Comparison of ENCODE assay signal across 10 cellular contexts in genomic region chr17:69071233-69071586, GRCh38. TPM values are rescaled to one million over a fixed set of nuclear protein-coding genes. Genes with fewer than 3 reads are reported as not detected.
DNase-seq lines count a peak whose midpoint lies in the region; ATAC-seq, FAIRE-seq and TF ChIP-seq lines count a peak whose summit lies in the region.
"Not testable (repeated sequence)": the region's sequence is repeated elsewhere in the genome, so short reads cannot be mapped to it uniquely, and the experiment has no call there.
"Had no signal": no experiment of that assay in that cellular context is flagged by ENCODE, and none has a peak within 500 bp of the region (broad histone marks: within the 10 kb centered on the region; RNA-seq: fewer than 3 reads in every experiment).

No MANE protein-coding gene starts in this region.

- TF ChIP-seq POLR2A in HepG2 (IDR thresholded peaks at IDR 0.05; ENCODE audit: insufficient read depth in 1 of 2, low read depth in 2 of 2, low read length in 2 of 2): not testable (repeated sequence)

- not testable (repeated sequence) for H3K79me2 ChIP-seq in HepG2 (ENCODE audit: insufficient read depth, low read length); neural progenitor cell (ENCODE audit: low read depth)

- not testable (repeated sequence) for TF ChIP-seq RAD21 in HepG2 (CRISPR knock-in tag; IDR thresholded peaks at IDR 0.05)

- not testable (repeated sequence) for H4K20me1 ChIP-seq in BLaER1; HepG2 (ENCODE audit: insufficient read depth, low read length); neural progenitor cell (ENCODE audit: low read depth)

- not testable (repeated sequence) for H3K27ac ChIP-seq in BLaER1; HepG2 (ENCODE audit: extremely low read length, insufficient read depth, low read length); neural progenitor cell

- not testable (repeated sequence) for H3K4me3 Mint-ChIP-seq in activated CD4-positive, alpha-beta memory T cell treated with anti-CD3 and anti-CD28 coated beads, Interleukin-2, amount 10 ng/mL, durations not matched to agents 7 days and 5 days; central memory CD8-positive, alpha-beta T cell; neural progenitor cell

- not testable (repeated sequence) for BruUV-seq in HepG2 (replicated peaks; lab: Mats Ljungman, UMichigan)

- not testable (repeated sequence) for H3K9me3 Mint-ChIP-seq in activated CD4-positive, alpha-beta memory T cell treated with anti-CD3 and anti-CD28 coated beads, Interleukin-2, amount 10 ng/mL, durations not matched to agents 7 days and 5 days
- peaks cover 25% of the 10 kb centered on the region for H3K9me3 Mint-ChIP-seq in central memory CD8-positive, alpha-beta T cell
- H3K9me3 Mint-ChIP-seq in neural progenitor cell: peaks cover 14% of the 10 kb centered on the region

- not testable (repeated sequence) for ATAC-seq in central memory CD8-positive, alpha-beta T cell (replicated peaks; ENCODE audit: extremely low read depth, poor library complexity, severe bottlenecking); HepG2

- in situ Hi-C loops in HepG2 (cut with HindIII; ENCODE audit: extremely low pct_ligation_motif_present, low pct_unique_long_range_greater_than_20kb): loop anchor here (25.0 kb wide), 1 partner anchor 284 kb away; no protein-coding TSS in a partner anchor

- not testable (repeated sequence) for H3F3A ChIP-seq in neural progenitor cell (ENCODE audit: low read depth)

- CTCF ChIA-PET in activated CD4-positive, alpha-beta memory T cell treated with anti-CD3 and anti-CD28 coated beads, Interleukin-2, amount 10 ng/mL, durations not matched to agents 7 days and 5 days (lab: Charles Lee): interaction anchor here (1.0 to 1.4 kb wide), 2 partner anchors 10 to 12 kb away, joined by 3 read pairs; no protein-coding TSS in a partner anchor
- CTCF ChIA-PET in HepG2 (lab: Yijun Ruan, JAX; ENCODE audit: low intra/inter-chr PET ratio, low total read pairs): not testable (repeated sequence)

- H3K4me3 ChIP-seq in BLaER1; HepG2 (replicated peaks in 1 of 3; ENCODE audit: insufficient read depth in 1 of 3, low read depth in 2 of 3, low read length in 3 of 3); neural progenitor cell: not testable (repeated sequence)

- DNase-seq in DMS53 (lab: John Stamatoyannopoulos, UW) (peak; percentile 28), NCI-H748 treated with DMSO at 0.1 percent for 48 hours (lab: John Stamatoyannopoulos, UW) (peak; percentile 42)
- not testable (repeated sequence) for DNase-seq in activated CD4-positive, alpha-beta memory T cell treated with anti-CD3 and anti-CD28 coated beads, Interleukin-2, amount 10 ng/mL, durations not matched to agents 7 days and 5 days; central memory CD8-positive, alpha-beta T cell (ENCODE audit: low spot score in 2 of 2); HepG2 (ENCODE audit: low spot score); neural progenitor cell (ENCODE audit: low spot score)

- not testable (repeated sequence) for H3K9ac ChIP-seq in BLaER1; HepG2 (ENCODE audit: insufficient read depth, low read depth, low read length); neural progenitor cell

- intact Hi-C loops in HepG2 (cut with micrococcal nuclease; ENCODE audit: unreplicated experiment): loop anchor here (5.0 kb wide), 1 partner anchor 299 kb away; no protein-coding TSS in a partner anchor

- not testable (repeated sequence) for H3K9me3 ChIP-seq in BLaER1; HepG2 (ENCODE audit: low read length); neural progenitor cell (ENCODE audit: low read depth)

- H3K4me1 ChIP-seq in BLaER1 (peaks cover 32% of the 10 kb centered on the region), HepG2 (ENCODE audit: insufficient read depth, low read length) (peaks cover 64% of the 10 kb centered on the region)
- not testable (repeated sequence) for H3K4me1 ChIP-seq in neural progenitor cell

- POLR2A ChIA-PET in activated CD4-positive, alpha-beta memory T cell treated with anti-CD3 and anti-CD28 coated beads, Interleukin-2, amount 10 ng/mL, durations not matched to agents 7 days and 5 days (lab: Charles Lee): not testable (repeated sequence)
- POLR2A ChIA-PET in HepG2 (lab: Yijun Ruan, JAX): interaction anchor here (1.1 to 2.9 kb wide), 2 partner anchors 21 to 24 kb away, joined by 4 to 12 read pairs; no protein-coding TSS in a partner anchor

- peak overlapping the region; percentile 43 for H3K4me2 ChIP-seq in BLaER1
- H3K4me2 ChIP-seq in HepG2 (ENCODE audit: low read depth, low read length); neural progenitor cell: not testable (repeated sequence)

- 91% methylated on average over 4 of the region's 4 CpGs for WGBS in HepG2 (ENCODE audit: low lambda C conversion rate)

- TF ChIP-seq CTCF in HepG2 (CRISPR knock-in tag; IDR thresholded peaks at IDR 0.05); neural progenitor cell (IDR thresholded peaks at IDR 0.05): not testable (repeated sequence)

- peak overlapping the region; percentile 72 for H3K27ac Mint-ChIP-seq in activated CD4-positive, alpha-beta memory T cell treated with anti-CD3 and anti-CD28 coated beads, Interleukin-2, amount 10 ng/mL, durations not matched to agents 7 days and 5 days
- peak overlapping the region; percentile 61 for H3K27ac Mint-ChIP-seq in central memory CD8-positive, alpha-beta T cell (ENCODE audit: low read depth)
- H3K27ac Mint-ChIP-seq in neural progenitor cell: peak overlapping the region; percentile 54

- H3K36me3 Mint-ChIP-seq in activated CD4-positive, alpha-beta memory T cell treated with anti-CD3 and anti-CD28 coated beads, Interleukin-2, amount 10 ng/mL, durations not matched to agents 7 days and 5 days (ENCODE audit: low read depth); central memory CD8-positive, alpha-beta T cell (ENCODE audit: insufficient read depth); neural progenitor cell: not testable (repeated sequence)

- FAIRE-seq in HepG2 (lab: Jason Lieb, UNC): not testable (repeated sequence)

- TF ChIP-seq EP300 in HepG2 (IDR thresholded peaks at IDR 0.05; ENCODE audit: low read depth in 2 of 2, low read length in 2 of 2); HepG2 (CRISPR knock-in tag; IDR thresholded peaks at IDR 0.05; ENCODE audit: borderline replicate concordance): not testable (repeated sequence)

- not testable (repeated sequence) for H2AFZ ChIP-seq in HepG2 (ENCODE audit: low read length)
- H2AFZ ChIP-seq in neural progenitor cell (replicated peaks): peak overlapping the region; percentile 82

- not testable (repeated sequence) for H3K27me3 Mint-ChIP-seq in activated CD4-positive, alpha-beta memory T cell treated with anti-CD3 and anti-CD28 coated beads, Interleukin-2, amount 10 ng/mL, durations not matched to agents 7 days and 5 days; central memory CD8-positive, alpha-beta T cell; neural progenitor cell (ENCODE audit: insufficient read depth, low read depth)

- H3K27me3 ChIP-seq in BLaER1; HepG2 (ENCODE audit: control insufficient read depth in 1 of 2, insufficient read depth in 2 of 2, low read length in 2 of 2); neural progenitor cell: not testable (repeated sequence)

- peaks cover 25% of the 10 kb centered on the region for H3K4me1 Mint-ChIP-seq in activated CD4-positive, alpha-beta memory T cell treated with anti-CD3 and anti-CD28 coated beads, Interleukin-2, amount 10 ng/mL, durations not matched to agents 7 days and 5 days
- H3K4me1 Mint-ChIP-seq in central memory CD8-positive, alpha-beta T cell: not testable (repeated sequence)
- H3K4me1 Mint-ChIP-seq in neural progenitor cell: peaks cover 14% of the 10 kb centered on the region

- not testable (repeated sequence) for H3K36me3 ChIP-seq in BLaER1; HepG2 (replicated peaks in 1 of 2; ENCODE audit: control insufficient read depth in 1 of 2, insufficient read depth in 2 of 2, low read length in 2 of 2); neural progenitor cell

RNA-seq across cellular contexts. Expression of gene ABCA9, which starts 10.5 kb away (rescaled TPM):
- under 1 TPM in 1 of 2 experiments, not detected in 1; 0.05 TPM for total RNA-seq in activated CD4-positive, alpha-beta memory T cell treated with anti-CD3 and anti-CD28 coated beads, Interleukin-2, amount 10 ng/mL, durations not matched to agents 7 days and 5 days
- total RNA-seq in HepG2 (2016; rRNA removed; fragmentation: Illumina TruSeq; extraction: Trizol): 0.04 TPM in 1 of 2 replicates, not detected in the other
- total RNA-seq in HepG2 (2016; cell fraction: cytosol; rRNA removed; fragmentation: Illumina TruSeq; extraction: Trizol; ENCODE audit: low read depth): not detected in 2 replicates
- total RNA-seq in HepG2 (2016; cell fraction: insoluble cytoplasmic fraction; rRNA removed; fragmentation: Illumina TruSeq; extraction: Trizol): not detected in 2 replicates
- total RNA-seq in HepG2 (2016; cell fraction: membrane; rRNA removed; fragmentation: Illumina TruSeq; extraction: Trizol): not detected in 2 replicates
- total RNA-seq in HepG2 (2016; cell fraction: nucleus; rRNA removed; fragmentation: Illumina TruSeq; extraction: Trizol): 0.19 TPM in 1 of 2 replicates, not detected in the other
- polyA plus RNA-seq in HepG2 (2011; rRNA removed): 0.03 TPM in 1 of 2 replicates, not detected in the other
- 0.08 TPM in 1 of 2 replicates, not detected in the other for polyA plus RNA-seq in HepG2 (2011; cell fraction: cytosol; rRNA removed)
- polyA plus RNA-seq in HepG2 (2011; cell fraction: nucleus; rRNA removed): 0.09 and 0.19 TPM in 2 replicates
- polyA plus RNA-seq in HepG2 (2012): 0.11 and 0.12 TPM in 2 replicates
- not detected in 2 replicates for polyA plus RNA-seq in HepG2 (2016; cell fraction: cytosol; fragmentation: Illumina TruSeq; extraction: Trizol; ENCODE audit: low read depth)
- polyA plus RNA-seq in HepG2 (2016; cell fraction: insoluble cytoplasmic fraction; fragmentation: Illumina TruSeq; extraction: Trizol; ENCODE audit: low read depth): not detected in 2 replicates
- polyA plus RNA-seq in HepG2 (2016; cell fraction: membrane; fragmentation: Illumina TruSeq; extraction: Trizol; ENCODE audit: low read depth): not detected in 2 replicates
- polyA plus RNA-seq in HepG2 (2016; cell fraction: nucleus; fragmentation: Illumina TruSeq; extraction: Trizol; ENCODE audit: insufficient read depth, low read depth): not detected in 2 replicates
- 0.51 TPM in 1 of 2 replicates, not detected in the other for polyA minus RNA-seq in HepG2 (2011; rRNA and poly(A)+ RNA removed; ENCODE audit: low replicate concordance)
- not detected in 2 replicates for polyA minus RNA-seq in HepG2 (2011; cell fraction: cytosol; rRNA and poly(A)+ RNA removed)
- polyA minus RNA-seq in HepG2 (2011; cell fraction: nucleus; rRNA and poly(A)+ RNA removed): 0.52 and 0.62 TPM in 2 replicates
- total RNA-seq in neural progenitor cell (ENCODE audit: low replicate concordance): 0.03 and 0.13 TPM in 2 replicates
- total RNA-seq: G401, M059J had no signal
- polyA plus RNA-seq: IMR-90 had no signal
